1 cellular context compared by ENCODE assay signal in genomic region chr1:27830621-27831424, GRCh38.
TF ChIP-seq lines count a peak whose summit lies in the region.

Gene PPP1R8 (plus strand): TSS chr1:27830782. CDS start chr1:27830836, 54 bp downstream.

TF ChIP-seq in K562, 482 proteins besides CTCF, POLR2A, EP300 and RAD21 (continued from another document and continues in another):
- TF ChIP-seq ZMIZ1 (IDR thresholded peaks at IDR 0.05; ENCODE audit: low read depth in 2 of 2, low read length in 2 of 2) (peak in 1 of 2 experiments; percentile 83; a peak in 2 of 4 replicates), MEF2D (tag; conservative IDR thresholded peaks at IDR 0.05; ENCODE audit: low read depth) (no peak), EHMT2 (IDR thresholded peaks at IDR 0.05) (no peak), ZEB2 (IDR thresholded peaks at IDR 0.05) (no peak), ESRRB (CRISPR knock-in tag; IDR thresholded peaks at IDR 0.05; ENCODE audit: borderline replicate concordance) (no peak), NFATC3 (IDR thresholded peaks at IDR 0.05) (no peak), TEAD1 (CRISPR knock-in tag; IDR thresholded peaks at IDR 0.05) (0 out of 4 replicates have a peak, but pooled peaks of 1 of the 2 experiments have one; percentile 2), DIDO1 (tag; IDR thresholded peaks at IDR 0.05; ENCODE audit: low read depth) (peak; percentile 62), SMARCC2 (IDR thresholded peaks at IDR 0.05; ENCODE audit: low read depth) (0 out of 2 replicates have a peak, but pooled peaks have one; percentile 22), ZNF165 (CRISPR knock-in tag; IDR thresholded peaks at IDR 0.05; ENCODE audit: borderline replicate concordance) (no peak), ZNF57 (CRISPR knock-in tag; IDR thresholded peaks at IDR 0.05) (no peak), CUX1 (CRISPR knock-in tag; IDR thresholded peaks at IDR 0.05) (no peak; the same call in 1 of the 2 replicates), GTF2E2 (tag; IDR thresholded peaks at IDR 0.05) (peak; percentile 99), NCOA4 (IDR thresholded peaks at IDR 0.05; ENCODE audit: partially characterized antibody) (no peak), ZNF79 (CRISPR knock-in tag; IDR thresholded peaks at IDR 0.05; ENCODE audit: low read depth) (no peak), MBD1 (CRISPR knock-in tag; IDR thresholded peaks at IDR 0.05) (no peak), HBP1 (CRISPR knock-in tag; IDR thresholded peaks at IDR 0.05) (no peak), BHLHE40 (IDR thresholded peaks at IDR 0.05; ENCODE audit: low read length) (peak; percentile 76), HCFC1 (IDR thresholded peaks at IDR 0.05; ENCODE audit: low read depth, low read length) (peak; percentile 76), RBBP5 (IDR thresholded peaks at IDR 0.05; ENCODE audit: borderline replicate concordance, insufficient read depth, low read length, poor library complexity, severe bottlenecking) (peak; percentile 97), ZSCAN29 (IDR thresholded peaks at IDR 0.05) (no peak), ZNF76 (CRISPR knock-in tag; IDR thresholded peaks at IDR 0.05; ENCODE audit: borderline replicate concordance) (0 out of 2 replicates have a peak, but pooled peaks have one; percentile 79), ZNF232 (CRISPR knock-in tag; IDR thresholded peaks at IDR 0.05) (peak; percentile 41), SMARCB1 (IDR thresholded peaks at IDR 0.05; ENCODE audit: insufficient read length, low read depth) (no peak), ELK1 (CRISPR knock-in tag; IDR thresholded peaks at IDR 0.05) (no peak), ZNF395 (CRISPR knock-in tag; IDR thresholded peaks at IDR 0.05) (peak; percentile 63; the same call in 1 of the 2 replicates), MYNN (IDR thresholded peaks at IDR 0.05) (0 out of 2 replicates have a peak, but pooled peaks have one; percentile 36), MYNN (CRISPR knock-in tag; IDR thresholded peaks at IDR 0.05) (no peak), RBM14 (IDR thresholded peaks at IDR 0.05; ENCODE audit: borderline replicate concordance, insufficient read depth, low read depth, low read length) (no peak), SMARCA4 (IDR thresholded peaks at IDR 0.05) (no peak), HDGF (IDR thresholded peaks at IDR 0.05) (no peak), NFRKB (IDR thresholded peaks at IDR 0.05; ENCODE audit: low read depth) (peak; percentile 96), PREB (CRISPR knock-in tag; IDR thresholded peaks at IDR 0.05) (0 out of 2 replicates have a peak, but pooled peaks have one; percentile 21), TFAM (CRISPR knock-in tag; conservative IDR thresholded peaks at IDR 0.05) (no peak), ELF1 (tag; IDR thresholded peaks at IDR 0.05) (no peak), FOXK2 (conservative IDR thresholded peaks at IDR 0.05 in 1 of 2, IDR thresholded peaks at IDR 0.05 in 1 of 2; ENCODE audit: low read depth in 2 of 2) (peak; percentile 41 to 59; a peak in 1 of 4 replicates), GABPB2 (CRISPR knock-in tag; conservative IDR thresholded peaks at IDR 0.05) (no peak), SAP30 (IDR thresholded peaks at IDR 0.05; ENCODE audit: borderline replicate concordance, insufficient read depth, low read depth, low read length, poor library complexity, severe bottlenecking) (peak; percentile 44), FOXJ3 (CRISPR knock-in tag; IDR thresholded peaks at IDR 0.05) (no peak), DACH1 (IDR thresholded peaks at IDR 0.05; ENCODE audit: partially characterized antibody) (no peak), THRB (CRISPR knock-in tag; conservative IDR thresholded peaks at IDR 0.05) (no peak), GTF2A2 (tag; IDR thresholded peaks at IDR 0.05) (peak; percentile 72; the same call in 1 of the 2 replicates), YY1 (IDR thresholded peaks at IDR 0.05; ENCODE audit: borderline replicate concordance in 1 of 3, control insufficient read depth in 1 of 3, extremely low read depth in 1 of 3, insufficient read depth in 3 of 3, insufficient read length in 1 of 3, insufficient replicate concordance in 2 of 3, low read depth in 1 of 3, low read length in 2 of 3) (peak; percentile 95 to 98 (median 98)), CHD2 (IDR thresholded peaks at IDR 0.05; ENCODE audit: low read depth, low read length) (no peak), SMAD1 (IDR thresholded peaks at IDR 0.05; ENCODE audit: low read depth, low read length, partially characterized antibody) (peak; percentile 18), ZFP91 (CRISPR knock-in tag; IDR thresholded peaks at IDR 0.05) (peak; percentile 24; the same call in 1 of the 2 replicates), ZNF140 (CRISPR knock-in tag; IDR thresholded peaks at IDR 0.05) (no peak), ZNF717 (CRISPR knock-in tag; IDR thresholded peaks at IDR 0.05) (no peak), ZBTB17 (CRISPR knock-in tag; IDR thresholded peaks at IDR 0.05) (peak; percentile 72)
